Comparison of ENCODE assay signal across 10 cellular contexts in the genomic region with DNA sequence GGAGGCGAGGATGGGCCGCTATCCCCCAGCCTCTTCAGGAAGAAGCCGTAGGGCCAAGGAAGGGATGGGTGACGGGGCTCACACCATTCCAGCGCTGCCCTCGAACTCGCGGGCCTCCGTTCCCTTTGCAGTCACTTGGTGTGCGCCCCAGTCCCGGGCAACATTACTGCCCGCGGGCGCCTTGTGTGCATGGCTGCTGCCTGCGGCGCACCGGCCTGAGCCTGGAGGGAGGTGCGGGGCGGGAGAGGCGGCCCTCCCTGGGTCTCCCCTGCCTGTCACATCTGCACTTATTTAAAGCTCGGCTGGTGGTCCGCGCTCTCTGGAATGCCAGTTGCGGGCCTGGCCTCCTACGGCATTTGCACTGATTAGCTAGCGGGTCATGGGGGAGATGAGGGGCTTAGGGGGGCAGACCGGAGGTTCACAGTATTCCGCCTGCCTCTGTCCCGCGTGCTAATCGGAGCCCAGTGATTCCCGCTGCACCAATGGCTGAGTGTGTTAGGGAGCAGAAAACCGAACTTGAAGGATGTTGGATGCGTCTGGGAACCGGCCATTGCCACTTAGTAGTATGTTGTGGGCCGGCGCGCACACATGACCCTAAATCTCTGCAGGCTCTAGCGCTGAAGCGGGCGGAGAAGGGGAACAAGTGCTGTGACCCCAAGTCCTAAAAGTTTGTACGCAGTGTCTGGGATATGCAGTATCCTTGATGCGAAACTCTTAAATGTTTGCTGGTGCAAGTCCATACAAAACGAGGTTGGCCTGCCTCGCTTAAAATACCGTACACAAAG.
A peak's percentile ranks its signal among the peaks of the same experiment; 100 is the strongest.
DNase-seq lines count a peak whose midpoint lies in the region; ATAC-seq and TF ChIP-seq lines count a peak whose summit lies in the region.
"Had no signal": no experiment of that assay in that cellular context is flagged by ENCODE, and none has a peak within 500 bp of the region (broad histone marks: within the 10 kb centered on the region; RNA-seq: fewer than 3 reads in every experiment).

No MANE protein-coding gene starts in this region.

- TSS peak; percentile 56 for BruUV-seq in PC-9 (replicated peaks; lab: Mats Ljungman, UMichigan)

- CTCF ChIA-PET in CD8-positive, alpha-beta T cell (lab: Charles Lee): no interaction called here
- CTCF ChIA-PET in PC-9 (lab: Charles Lee): no interaction called here
- CTCF ChIA-PET in activated CD4-positive, alpha-beta memory T cell treated with anti-CD3 and anti-CD28 coated beads, Interleukin-2, amount 10 ng/mL, durations not matched to agents 7 days and 5 days (lab: Charles Lee): no interaction called here

- peak overlapping the region; percentile 80 for H3K4me2 ChIP-seq in PC-9

- H3K27ac ChIP-seq in CD8-positive, alpha-beta T cell (ENCODE audit: low read depth, low read length): no peak overlapping the region
- H3K27ac ChIP-seq in PC-9: no peak overlapping the region

- peaks cover 3% of the 10 kb centered on the region for H3K27me3 ChIP-seq in CD8-positive, alpha-beta T cell (ENCODE audit: insufficient read depth, low read length)
- no peaks in the 10 kb centered on the region for H3K27me3 ChIP-seq in PC-9 (ENCODE audit: insufficient read depth, low read depth)

- no peaks in the 10 kb centered on the region for H3K36me3 ChIP-seq in CD8-positive, alpha-beta T cell (ENCODE audit: insufficient read depth, low read length)
- no peaks in the 10 kb centered on the region for H3K36me3 ChIP-seq in PC-9 (ENCODE audit: low read depth)

- no peaks in the 10 kb centered on the region for H3K9me3 Mint-ChIP-seq in CD8-positive, alpha-beta T cell
- H3K9me3 Mint-ChIP-seq in glutamatergic neuron (ENCODE audit: unreplicated experiment) (no peaks in the 10 kb centered on the region), progenitor cell of endocrine pancreas (ENCODE audit: low read depth) (no peaks in the 10 kb centered on the region)
- H3K9me3 Mint-ChIP-seq in activated CD4-positive, alpha-beta memory T cell treated with anti-CD3 and anti-CD28 coated beads, Interleukin-2, amount 10 ng/mL, durations not matched to agents 7 days and 5 days: no peaks in the 10 kb centered on the region
- H3K9me3 Mint-ChIP-seq: activated CD4-positive, alpha-beta T cell treated with anti-CD3 and anti-CD28 coated beads, Interleukin-2, amount 10 ng/mL, durations not matched to agents 24 days and 14 days; CD4-positive, alpha-beta memory T cell had no signal

- peaks cover 53% of the 10 kb centered on the region for H3K27me3 Mint-ChIP-seq in CD8-positive, alpha-beta T cell (ENCODE audit: low read depth)
- H3K27me3 Mint-ChIP-seq in glutamatergic neuron (ENCODE audit: unreplicated experiment): peaks cover 16% of the 10 kb centered on the region
- H3K27me3 Mint-ChIP-seq in progenitor cell of endocrine pancreas: peaks cover 66% of the 10 kb centered on the region
- peaks cover 70% of the 10 kb centered on the region for H3K27me3 Mint-ChIP-seq in activated CD4-positive, alpha-beta memory T cell treated with anti-CD3 and anti-CD28 coated beads, Interleukin-2, amount 10 ng/mL, durations not matched to agents 7 days and 5 days

- H2AFZ ChIP-seq in PC-9: 0 out of 2 replicates have a peak overlapping the region, but pooled peaks have one; percentile 90

- H4K20me1 ChIP-seq in PC-9 (ENCODE audit: insufficient read depth): no peaks in the 10 kb centered on the region

- peaks cover 25% of the 10 kb centered on the region for H3F3A ChIP-seq in PC-9 (ENCODE audit: insufficient read depth, low read depth)

- H3K36me3 Mint-ChIP-seq in CD8-positive, alpha-beta T cell: no peaks in the 10 kb centered on the region
- H3K36me3 Mint-ChIP-seq in glutamatergic neuron (ENCODE audit: unreplicated experiment): no peaks in the 10 kb centered on the region
- H3K36me3 Mint-ChIP-seq in progenitor cell of endocrine pancreas (ENCODE audit: insufficient read depth): no peaks in the 10 kb centered on the region
- no peaks in the 10 kb centered on the region for H3K36me3 Mint-ChIP-seq in activated CD4-positive, alpha-beta memory T cell treated with anti-CD3 and anti-CD28 coated beads, Interleukin-2, amount 10 ng/mL, durations not matched to agents 7 days and 5 days (ENCODE audit: low read depth)
- H3K36me3 Mint-ChIP-seq: CD4-positive, alpha-beta memory T cell had no signal

- peak in 1 of 7 experiments; percentile 31 for DNase-seq in CD8-positive, alpha-beta T cell
- no peak for DNase-seq in PC-9
- peak; percentile 46 for DNase-seq in glutamatergic neuron
- DNase-seq in progenitor cell of endocrine pancreas (ENCODE audit: low spot score, unreplicated experiment): no peak
- no peak for DNase-seq in activated CD4-positive, alpha-beta memory T cell treated with anti-CD3 and anti-CD28 coated beads, Interleukin-2, amount 10 ng/mL, durations not matched to agents 7 days and 5 days
- no peak for DNase-seq in hippocampal formation (lab: John Stamatoyannopoulos, UW)
- DNase-seq in T-helper 1 cell: no peak
- DNase-seq: activated CD4-positive, alpha-beta T cell treated with anti-CD3 and anti-CD28 coated beads, Interleukin-2, amount 10 ng/mL, durations not matched to agents 24 days and 14 days; CD4-positive, alpha-beta memory T cell had no signal

- ATAC-seq in CD8-positive, alpha-beta T cell: no peak
- ATAC-seq in HG02588 (IDR thresholded peaks at IDR 0.05; ENCODE audit: unreplicated experiment): no peak

- H3K4me1 ChIP-seq in CD8-positive, alpha-beta T cell (ENCODE audit: insufficient read depth, low read length): no peaks in the 10 kb centered on the region
- H3K4me1 ChIP-seq in PC-9 (replicated peaks; ENCODE audit: insufficient read depth): peaks cover 62% of the 10 kb centered on the region

- H3K27ac Mint-ChIP-seq in CD8-positive, alpha-beta T cell: no peak overlapping the region
- no peak overlapping the region for H3K27ac Mint-ChIP-seq in glutamatergic neuron (ENCODE audit: unreplicated experiment)
- H3K27ac Mint-ChIP-seq in progenitor cell of endocrine pancreas: no peak overlapping the region
- H3K27ac Mint-ChIP-seq in activated CD4-positive, alpha-beta memory T cell treated with anti-CD3 and anti-CD28 coated beads, Interleukin-2, amount 10 ng/mL, durations not matched to agents 7 days and 5 days: no peak overlapping the region
- H3K27ac Mint-ChIP-seq: activated CD4-positive, alpha-beta T cell treated with anti-CD3 and anti-CD28 coated beads, Interleukin-2, amount 10 ng/mL, durations not matched to agents 24 days and 14 days; CD4-positive, alpha-beta memory T cell had no signal

- H3K4me3 Mint-ChIP-seq in CD8-positive, alpha-beta T cell: peak overlapping the region; percentile 8
- H3K4me3 Mint-ChIP-seq in glutamatergic neuron (ENCODE audit: unreplicated experiment) (no peak overlapping the region), progenitor cell of endocrine pancreas (ENCODE audit: low read depth) (peak overlapping the region; percentile 73)
- no peak overlapping the region for H3K4me3 Mint-ChIP-seq in activated CD4-positive, alpha-beta memory T cell treated with anti-CD3 and anti-CD28 coated beads, Interleukin-2, amount 10 ng/mL, durations not matched to agents 7 days and 5 days

- peaks cover 12% of the 10 kb centered on the region for H3K4me1 Mint-ChIP-seq in CD8-positive, alpha-beta T cell (ENCODE audit: low read depth)
- H3K4me1 Mint-ChIP-seq in glutamatergic neuron (ENCODE audit: low read depth, unreplicated experiment) (peaks cover 3% of the 10 kb centered on the region), progenitor cell of endocrine pancreas (ENCODE audit: low read depth) (peaks cover 12% of the 10 kb centered on the region)
- H3K4me1 Mint-ChIP-seq in activated CD4-positive, alpha-beta memory T cell treated with anti-CD3 and anti-CD28 coated beads, Interleukin-2, amount 10 ng/mL, durations not matched to agents 7 days and 5 days: peaks cover 2% of the 10 kb centered on the region

- no peak for TF ChIP-seq CTCF in CD8-positive, alpha-beta T cell (IDR thresholded peaks at IDR 0.05)
- TF ChIP-seq CTCF in PC-9 (conservative IDR thresholded peaks at IDR 0.05) (no peak), glutamatergic neuron (IDR thresholded peaks at IDR 0.05; ENCODE audit: partially characterized antibody, unreplicated experiment) (no peak), progenitor cell of endocrine pancreas (IDR thresholded peaks at IDR 0.05; ENCODE audit: unreplicated experiment) (no peak)

- POLR2A ChIA-PET in CD8-positive, alpha-beta T cell (lab: Charles Lee): no interaction called here
- POLR2A ChIA-PET in PC-9 (lab: Charles Lee; ENCODE audit: unreplicated experiment): interaction anchor here (0.5 to 0.6 kb wide), 2 partner anchors 113 to 462 kb away, joined by 3 to 4 read pairs; no protein-coding TSS in a partner anchor
- POLR2A ChIA-PET in activated CD4-positive, alpha-beta memory T cell treated with anti-CD3 and anti-CD28 coated beads, Interleukin-2, amount 10 ng/mL, durations not matched to agents 7 days and 5 days (lab: Charles Lee): no interaction called here

- H3K9me3 ChIP-seq in CD8-positive, alpha-beta T cell (ENCODE audit: low read length): no peaks in the 10 kb centered on the region
- no peaks in the 10 kb centered on the region for H3K9me3 ChIP-seq in PC-9 (ENCODE audit: insufficient read depth, low read depth)

- peaks cover 14% of the 10 kb centered on the region for H3K79me2 ChIP-seq in PC-9 (ENCODE audit: low read depth)

- H3K4me3 ChIP-seq in CD8-positive, alpha-beta T cell (ENCODE audit: low read depth, low read length): no peak overlapping the region
- H3K4me3 ChIP-seq in PC-9: peak overlapping the region; percentile 79; the same call in 1 of the 2 replicates

- intact Hi-C loops in CD8-positive, alpha-beta T cell (cut with DNase I, micrococcal nuclease): no loop called here
- intact Hi-C loops in PC-9 (cut with micrococcal nuclease; ENCODE audit: unreplicated experiment): loop anchor here (5.0 kb wide), 1 partner anchor 322 kb away; no protein-coding TSS in a partner anchor

- no peaks in the 10 kb centered on the region for H3K9me2 ChIP-seq in PC-9 (ENCODE audit: insufficient read depth)

Comparison
In these comparisons a context has a peak if more than half of its experiments do, and no peak if none do; other contexts are left out.
1. H3K4me3 Mint-ChIP-seq: peak in CD8-positive, alpha-beta T cell (single experiment) and progenitor cell of endocrine pancreas (single experiment); none in glutamatergic neuron (single experiment) and activated CD4-positive, alpha-beta memory T cell treated with anti-CD3 and anti-CD28 coated beads, Interleukin-2, amount 10 ng/mL, durations not matched to agents 7 days and 5 days (single experiment).